Comparison of ENCODE assay signal across 27 cellular contexts in the genomic region with DNA sequence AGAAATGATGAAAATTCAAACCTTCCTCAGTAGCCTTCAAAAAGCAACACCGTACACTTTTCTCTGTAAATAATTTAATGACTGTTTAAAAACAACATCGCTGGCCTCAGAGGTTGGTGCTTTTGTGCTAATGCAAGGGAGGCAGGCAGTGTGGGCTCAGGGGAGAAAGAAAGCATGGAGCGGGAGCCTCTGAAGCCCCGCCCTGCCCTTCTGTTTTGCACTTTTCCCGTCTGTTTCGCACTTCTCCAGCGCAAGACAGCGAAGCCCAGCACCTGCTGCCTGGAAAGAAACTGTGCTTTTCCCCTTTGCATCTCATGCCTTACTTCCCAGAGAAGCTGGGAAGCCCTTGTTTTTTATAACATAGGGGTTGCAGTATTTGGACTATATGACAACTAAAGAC. TPM values are rescaled to one million over a fixed set of nuclear protein-coding genes. Genes with fewer than 3 reads are reported as not detected.
"Had no signal": no experiment of that assay in that cellular context is flagged by ENCODE, and none has a peak within 500 bp of the region (broad histone marks: within the 10 kb centered on the region; RNA-seq: fewer than 3 reads in every experiment).

No MANE protein-coding gene starts in this region.

- H3K4me1 Mint-ChIP-seq: activated T-helper 17 cell treated with anti-CD3 and anti-CD28 coated beads, Interleukin-2, amount 50 U/mL, for 72 hours had no signal

- H3K4me3 Mint-ChIP-seq: activated naive CD8-positive, alpha-beta T cell; activated T-cell treated with anti-CD3 and anti-CD28 coated beads, Interleukin-2, amount 50 U/mL, for 24 hours; activated T-helper 17 cell treated with anti-CD3 and anti-CD28 coated beads, Interleukin-2, amount 50 U/mL, for 72 hours; mesothelial cell of epicardium; T-helper 2 cell treated with Interferon-gamma antibody and Interleukin-4, amounts not matched to agents 5 μg/mL and 100 μg/mL, for 36 hours had no signal

- H3K36me3 Mint-ChIP-seq: activated naive CD8-positive, alpha-beta T cell; mesothelial cell of epicardium; natural killer cell had no signal

- H3K27ac ChIP-seq: adrenal gland, ascending aorta, brain microvascular endothelial cell, hepatocyte, left ventricle myocardium inferior, sigmoid colon, thoracic aorta, upper lobe of left lung, VCaP had no signal

- H2AFZ ChIP-seq: hepatocyte had no signal

- H3K4me1 ChIP-seq: adrenal gland, ascending aorta, sigmoid colon had no signal

- H3K9me3 Mint-ChIP-seq: activated T-helper 17 cell treated with anti-CD3 and anti-CD28 coated beads, Interleukin-2, amount 50 U/mL, for 72 hours; T-helper 2 cell treated with Interferon-gamma antibody and Interleukin-4, amounts not matched to agents 5 μg/mL and 100 μg/mL, for 36 hours had no signal

- H3K36me3 ChIP-seq: adrenal gland, ascending aorta, brain microvascular endothelial cell, left ventricle myocardium inferior, sigmoid colon, thoracic aorta, upper lobe of left lung had no signal

- H3K4me3 ChIP-seq: adrenal gland, ascending aorta, hepatocyte, left ventricle myocardium inferior, sigmoid colon, thoracic aorta, upper lobe of left lung had no signal

- H3K27me3 ChIP-seq: adrenal gland, ascending aorta, brain microvascular endothelial cell, hepatocyte, upper lobe of left lung had no signal

- H3K4me2 ChIP-seq: hepatocyte had no signal

- H3K27ac Mint-ChIP-seq: activated naive CD8-positive, alpha-beta T cell; activated T-cell treated with anti-CD3 and anti-CD28 coated beads, Interleukin-2, amount 50 U/mL, for 24 hours; activated T-helper 17 cell treated with anti-CD3 and anti-CD28 coated beads, Interleukin-2, amount 50 U/mL, for 72 hours; mesothelial cell of epicardium; natural killer cell; progenitor cell of endocrine pancreas; T-helper 2 cell treated with Interferon-gamma antibody and Interleukin-4, amounts not matched to agents 5 μg/mL and 100 μg/mL, for 36 hours had no signal

- H3K9me3 ChIP-seq: adrenal gland, ascending aorta, sigmoid colon, thoracic aorta, upper lobe of left lung had no signal

- DNase-seq: activated CD4-positive, alpha-beta T cell treated with anti-CD3 and anti-CD28 coated beads, Interleukin-2, amount 50 U/mL, for 1 hour; activated CD4-positive, CD25-positive, alpha-beta regulatory T cell treated with anti-CD3 and anti-CD28 coated beads, Interleukin-2, amount 50 U/mL, for 72 hours; activated naive CD4-positive, alpha-beta T cell; activated T-cell treated with anti-CD3 and anti-CD28 coated beads, Interleukin-2, amount 50 U/mL, for 24 hours; adrenal gland; brain microvascular endothelial cell; dermis blood vessel endothelial cell; effector CD8-positive, alpha-beta T cell; foreskin melanocyte; left ventricle myocardium inferior; natural killer cell; retina; sigmoid colon; stimulated activated CD4-positive, alpha-beta T cell treated with anti-CD3 and anti-CD28 coated beads, Interleukin-4, amount 100 ng/mL, for 1 hour; stimulated activated naive CD4-positive, alpha-beta T cell treated with Interleukin-2 at 50 U/mL for 16 hours; upper lobe of left lung had no signal

- H3K79me2 ChIP-seq: hepatocyte had no signal

RNA-seq across cellular contexts. Expression of gene TRPM1, which starts 23.1 kb away (rescaled TPM):
- total RNA-seq: activated T-helper 17 cell treated with anti-CD3 and anti-CD28 coated beads, Interleukin-2, amount 50 U/mL, for 72 hours; adrenal gland; ascending aorta; esophagus mucosa; hepatocyte; left ventricle myocardium inferior; mesothelial cell of epicardium; natural killer cell; osteocyte; progenitor cell of endocrine pancreas; sigmoid colon; thoracic aorta; upper lobe of left lung had no signal
